In genomic region chrX:107766470-107767140, GRCh38 we compare ENCODE assay signal across 12 cellular contexts. TPM values are rescaled to one million over a fixed set of nuclear protein-coding genes. Genes with fewer than 3 reads are reported as not detected.
DNase-seq lines count a peak whose midpoint lies in the region; ATAC-seq, FAIRE-seq and TF ChIP-seq lines count a peak whose summit lies in the region.
"Had no signal": no experiment of that assay in that cellular context is flagged by ENCODE, and none has a peak within 500 bp of the region (broad histone marks: within the 10 kb centered on the region; RNA-seq: fewer than 3 reads in every experiment).

No MANE protein-coding gene starts in this region.

- intact Hi-C loops in GM12878 (cut with micrococcal nuclease; ENCODE audit: unreplicated experiment): no loop called here
- intact Hi-C loops in CD4-positive, alpha-beta memory T cell (cut with micrococcal nuclease): no loop called here

- no peak overlapping the region for H3K4me3 Mint-ChIP-seq in activated CD8-positive, alpha-beta memory T cell treated with anti-CD3 and anti-CD28 coated beads, Interleukin-2, amount 10 ng/mL, durations not matched to agents 7 days and 5 days
- no peak overlapping the region for H3K4me3 Mint-ChIP-seq in chondrocyte (ENCODE audit: unreplicated experiment)
- H3K4me3 Mint-ChIP-seq in CD4-positive, alpha-beta memory T cell: no peak overlapping the region
- H3K4me3 Mint-ChIP-seq: activated CD4-positive, alpha-beta memory T cell treated with anti-CD3 and anti-CD28 coated beads, Interleukin-2, amount 10 ng/mL, durations not matched to agents 7 days and 5 days had no signal

- no peaks in the 10 kb centered on the region for H3K9me1 ChIP-seq in keratinocyte (ENCODE audit: control insufficient read depth, extremely low read depth, insufficient read depth, low read length)

- H3K4me3 ChIP-seq in GM12878: no peak overlapping the region
- H3K4me3 ChIP-seq in keratinocyte (ENCODE audit: control insufficient read depth in 2 of 3, extremely low read depth in 1 of 3, insufficient read depth in 2 of 3, low read depth in 1 of 3, low read length in 3 of 3): no peak overlapping the region
- H3K4me3 ChIP-seq in CD4-positive, alpha-beta memory T cell (ENCODE audit: low read length in 2 of 2): no peak overlapping the region
- H3K4me3 ChIP-seq: spleen had no signal

- no TSS peak for BruUV-seq in GM12878 (replicated peaks; lab: Mats Ljungman, UMichigan)

- no peak for TF ChIP-seq RAD21 in GM12878 (IDR thresholded peaks at IDR 0.05; ENCODE audit: insufficient read depth, low read depth, low read length)

- H3K9ac ChIP-seq in GM12878 (ENCODE audit: control insufficient read depth, insufficient read depth, low read length) (no peak overlapping the region), keratinocyte (ENCODE audit: control insufficient read depth, extremely low read depth, insufficient read depth, low read length) (no peak overlapping the region)

- no peaks in the 10 kb centered on the region for H3K36me3 Mint-ChIP-seq in activated CD8-positive, alpha-beta memory T cell treated with anti-CD3 and anti-CD28 coated beads, Interleukin-2, amount 10 ng/mL, durations not matched to agents 7 days and 5 days
- H3K36me3 Mint-ChIP-seq in chondrocyte (ENCODE audit: low read depth): no peaks in the 10 kb centered on the region
- peaks cover 0 to 2% of the 10 kb centered on the region in 2 donors for H3K36me3 Mint-ChIP-seq in CD4-positive, alpha-beta memory T cell

- H3K4me1 Mint-ChIP-seq in activated CD8-positive, alpha-beta memory T cell treated with anti-CD3 and anti-CD28 coated beads, Interleukin-2, amount 10 ng/mL, durations not matched to agents 7 days and 5 days: peaks cover 6% of the 10 kb centered on the region
- peaks cover 6% of the 10 kb centered on the region for H3K4me1 Mint-ChIP-seq in chondrocyte (ENCODE audit: low read depth)
- peaks cover 0 to 3% (median 2%) of the 10 kb centered on the region in 4 donors for H3K4me1 Mint-ChIP-seq in CD4-positive, alpha-beta memory T cell
- H3K4me1 Mint-ChIP-seq: activated CD4-positive, alpha-beta memory T cell treated with anti-CD3 and anti-CD28 coated beads, Interleukin-2, amount 10 ng/mL, durations not matched to agents 7 days and 5 days had no signal

- no peak for ATAC-seq in activated CD8-positive, alpha-beta memory T cell treated with anti-CD3 and anti-CD28 coated beads, Interleukin-2, amount 10 ng/mL, durations not matched to agents 7 days and 5 days
- peak; percentile 73 for ATAC-seq in GM12878

- H3K36me3 ChIP-seq in GM12878 (ENCODE audit: control insufficient read depth in 2 of 2, insufficient read depth in 2 of 2, low read length in 1 of 2) (no peaks in the 10 kb centered on the region), keratinocyte (ENCODE audit: control insufficient read depth in 2 of 2, extremely low read depth in 1 of 2, insufficient read depth in 2 of 2, low read length in 2 of 2) (no peaks in the 10 kb centered on the region)
- H3K36me3 ChIP-seq in CD4-positive, alpha-beta memory T cell (ENCODE audit: insufficient read depth, low read length): no peaks in the 10 kb centered on the region
- H3K36me3 ChIP-seq: spleen had no signal

- H3K4me1 ChIP-seq in GM12878 (ENCODE audit: control insufficient read depth, insufficient read depth, low read length): no peaks in the 10 kb centered on the region
- peaks cover 14% of the 10 kb centered on the region for H3K4me1 ChIP-seq in keratinocyte (ENCODE audit: control insufficient read depth, extremely low read depth, insufficient read depth, low read length)
- H3K4me1 ChIP-seq in CD4-positive, alpha-beta memory T cell (ENCODE audit: insufficient read depth, low read length): no peaks in the 10 kb centered on the region
- H3K4me1 ChIP-seq: spleen had no signal

- H4K20me1 ChIP-seq in GM12878 (ENCODE audit: control insufficient read depth, insufficient read depth) (no peaks in the 10 kb centered on the region; the same call in 1 of the 2 replicates), keratinocyte (ENCODE audit: control insufficient read depth, extremely low read depth, insufficient read depth, low read length) (no peaks in the 10 kb centered on the region)

- DNase-seq in activated CD8-positive, alpha-beta memory T cell treated with anti-CD3 and anti-CD28 coated beads for 24 hours: peak; percentile 47
- DNase-seq in activated CD8-positive, alpha-beta memory T cell treated with anti-CD3 and anti-CD28 coated beads, Interleukin-2, amount 10 ng/mL, durations not matched to agents 7 days and 5 days: no peak
- DNase-seq in GM12878 (ENCODE audit: low read depth, low spot score) (no peak), keratinocyte (ENCODE audit: low read depth, low spot score) (peak; percentile 21), SHP77 treated with DMSO at 0.1 percent for 48 hours (lab: John Stamatoyannopoulos, UW) (no peak), chondrocyte (ENCODE audit: low spot score) (no peak), HuH-7 (ENCODE audit: low spot score) (no peak)
- no peak for DNase-seq in CD4-positive, alpha-beta memory T cell
- DNase-seq: activated CD4-positive, alpha-beta memory T cell treated with anti-CD3 and anti-CD28 coated beads, Interleukin-2, amount 10 ng/mL, durations not matched to agents 7 days and 5 days; caudate nucleus; spleen had no signal

- H3K4me2 ChIP-seq in GM12878 (ENCODE audit: control insufficient read depth, insufficient read depth): no peak overlapping the region
- peak overlapping the region; percentile 17 for H3K4me2 ChIP-seq in keratinocyte (ENCODE audit: control insufficient read depth, extremely low read depth, insufficient read depth, low read depth, low read length)

- no peaks in the 10 kb centered on the region for H3K9me3 ChIP-seq in GM12878 (replicated peaks; ENCODE audit: control insufficient read depth, insufficient read depth, low read length)
- no peaks in the 10 kb centered on the region for H3K9me3 ChIP-seq in keratinocyte (ENCODE audit: control insufficient read depth, low read depth, low read length)
- H3K9me3 ChIP-seq in CD4-positive, alpha-beta memory T cell (ENCODE audit: control insufficient read depth in 1 of 2, low read length in 2 of 2): no peaks in the 10 kb centered on the region
- H3K9me3 ChIP-seq: spleen had no signal

- dilution Hi-C loops in keratinocyte (cut with MboI; ENCODE audit: extremely low pct_ligation_motif_present, low sequenced_read_pairs): no loop called here

- RAD21 ChIA-PET in GM12878 (lab: Charles Lee; ENCODE audit: unreplicated experiment): interaction anchor here (1.1 to 2.5 kb wide), 6 partner anchors 9 to 93 kb away, joined by 3 to 19 read pairs (median 5); partner anchors contain the start of genes NCBP2L and TSC22D3

- CTCF ChIA-PET in activated CD8-positive, alpha-beta memory T cell treated with anti-CD3 and anti-CD28 coated beads, Interleukin-2, amount 10 ng/mL, durations not matched to agents 7 days and 5 days (lab: Charles Lee): interaction anchor here (1.6 kb wide), 2 partner anchors 9 to 94 kb away, joined by 4 to 5 read pairs; partner anchors contain the start of gene TSC22D3
- CTCF ChIA-PET in GM12878 (lab: Yijun Ruan, JAX): interaction anchor here (1.1 to 2.8 kb wide), 7 partner anchors 11 to 109 kb away, joined by 3 to 14 read pairs (median 3); partner anchors contain the start of gene NCBP2L
- CTCF ChIA-PET in CD4-positive, alpha-beta memory T cell (lab: Charles Lee; ENCODE audit: partially characterized antibody): interaction anchor here (1.0 to 2.0 kb wide), 3 partner anchors 9 to 112 kb away, joined by 3 to 8 read pairs (median 3); partner anchors contain the start of gene TSC22D3

- TF ChIP-seq CTCF in GM12878 (IDR thresholded peaks at IDR 0.05 in 2 of 3, conservative IDR thresholded peaks at IDR 0.05 in 1 of 3; ENCODE audit: control insufficient read depth in 2 of 3, extremely low read depth in 1 of 3, insufficient read depth in 1 of 3, low read depth in 3 of 3, low read length in 3 of 3) (no peak), keratinocyte (optimal IDR thresholded peaks at IDR 0.05 in 1 of 3, IDR thresholded peaks at IDR 0.05 in 1 of 3, conservative IDR thresholded peaks at IDR 0.05 in 1 of 3; ENCODE audit: extremely low read depth in 1 of 3, insufficient read depth in 2 of 3, low read length in 3 of 3) (no peak), chondrocyte (IDR thresholded peaks at IDR 0.05) (no peak)

- FAIRE-seq in GM12878 (lab: Jason Lieb, UNC) (no peak), keratinocyte (lab: Jason Lieb, UNC) (peak; percentile 81)

- no peaks in the 10 kb centered on the region for H3K27me3 ChIP-seq in GM12878 (replicated peaks in 1 of 2; ENCODE audit: control insufficient read depth in 2 of 2, insufficient read depth in 2 of 2, low read length in 1 of 2)
- H3K27me3 ChIP-seq in keratinocyte (ENCODE audit: control insufficient read depth, extremely low read depth, insufficient read depth, low read length): no peaks in the 10 kb centered on the region
- no peaks in the 10 kb centered on the region for H3K27me3 ChIP-seq in CD4-positive, alpha-beta memory T cell (ENCODE audit: insufficient read depth, low read length)

- H3K79me2 ChIP-seq in GM12878 (ENCODE audit: control insufficient read depth, insufficient read depth, low read length): no peaks in the 10 kb centered on the region
- no peaks in the 10 kb centered on the region for H3K79me2 ChIP-seq in keratinocyte (ENCODE audit: control insufficient read depth, insufficient read depth, low read length)

- no peak overlapping the region for H3K27ac Mint-ChIP-seq in activated CD8-positive, alpha-beta memory T cell treated with anti-CD3 and anti-CD28 coated beads, Interleukin-2, amount 10 ng/mL, durations not matched to agents 7 days and 5 days
- H3K27ac Mint-ChIP-seq in chondrocyte (ENCODE audit: unreplicated experiment): no peak overlapping the region
- no peak overlapping the region for H3K27ac Mint-ChIP-seq in CD4-positive, alpha-beta memory T cell
- H3K27ac Mint-ChIP-seq: activated CD4-positive, alpha-beta memory T cell treated with anti-CD3 and anti-CD28 coated beads, Interleukin-2, amount 10 ng/mL, durations not matched to agents 7 days and 5 days had no signal

- no peaks in the 10 kb centered on the region for H3K9me3 Mint-ChIP-seq in activated CD8-positive, alpha-beta memory T cell treated with anti-CD3 and anti-CD28 coated beads, Interleukin-2, amount 10 ng/mL, durations not matched to agents 7 days and 5 days (ENCODE audit: low read depth)
- H3K9me3 Mint-ChIP-seq in chondrocyte (ENCODE audit: low read depth): no peaks in the 10 kb centered on the region
- H3K9me3 Mint-ChIP-seq in CD4-positive, alpha-beta memory T cell: no peaks in the 10 kb centered on the region
- H3K9me3 Mint-ChIP-seq: activated CD4-positive, alpha-beta memory T cell treated with anti-CD3 and anti-CD28 coated beads, Interleukin-2, amount 10 ng/mL, durations not matched to agents 7 days and 5 days had no signal

- H3K27me3 Mint-ChIP-seq in activated CD8-positive, alpha-beta memory T cell treated with anti-CD3 and anti-CD28 coated beads, Interleukin-2, amount 10 ng/mL, durations not matched to agents 7 days and 5 days: no peaks in the 10 kb centered on the region
- H3K27me3 Mint-ChIP-seq in chondrocyte (ENCODE audit: low read depth): no peaks in the 10 kb centered on the region
- H3K27me3 Mint-ChIP-seq in CD4-positive, alpha-beta memory T cell: no peaks in the 10 kb centered on the region

- 45% methylated on average over 8 of the region's 8 CpGs for WGBS in GM12878 (ENCODE audit: insufficient coverage, insufficient replicate concordance, low lambda C conversion rate, missing lambda C conversion rate)

- H2AFZ ChIP-seq in GM12878 (ENCODE audit: control insufficient read depth, low read depth, low read length) (no peak overlapping the region), keratinocyte (ENCODE audit: control insufficient read depth, low read length) (peak overlapping the region; percentile 42)

- in situ Hi-C loops in GM12878 (cut with MboI): no loop called here

- H3K27ac ChIP-seq in GM12878 (ENCODE audit: control insufficient read depth, insufficient read depth) (no peak overlapping the region), keratinocyte (ENCODE audit: control insufficient read depth, insufficient read depth, low read length) (no peak overlapping the region)
- H3K27ac ChIP-seq in CD4-positive, alpha-beta memory T cell (ENCODE audit: low read depth, low read length): no peak overlapping the region
- H3K27ac ChIP-seq: spleen had no signal

- POLR2A ChIA-PET in GM12878 (lab: Charles Lee): interaction anchor here (1.3 to 1.7 kb wide), 3 partner anchors 8 to 55 kb away, joined by 3 to 5 read pairs (median 4); partner anchors contain the start of gene TSC22D3
- POLR2A ChIA-PET in CD4-positive, alpha-beta memory T cell (lab: Charles Lee; ENCODE audit: partially characterized antibody): interaction anchor here (0.7 kb wide), 1 partner anchor 9 kb away, joined by 3 read pairs; the partner anchor contains the start of gene TSC22D3

- SMC1A ChIA-PET in GM12878 (lab: Charles Lee; ENCODE audit: uncharacterized antibody, unreplicated experiment): interaction anchor here (0.8 to 3.1 kb wide), 9 partner anchors 8 to 97 kb away, joined by 3 to 20 read pairs (median 3); partner anchors contain the start of genes NCBP2L and TSC22D3

- no peak for TF ChIP-seq EP300 in GM12878 (IDR thresholded peaks at IDR 0.05; ENCODE audit: borderline replicate concordance in 1 of 2, control insufficient read depth in 1 of 2, low read depth in 2 of 2, low read length in 2 of 2)

- TF ChIP-seq POLR2A in GM12878 (IDR thresholded peaks at IDR 0.05; ENCODE audit: low read depth, low read length): no peak

RNA-seq across cellular contexts. Expression of gene TSC22D3, which starts 9.0 kb away (rescaled TPM):
- 10 to 100 TPM; 37.1 to 57.2 TPM for total RNA-seq in activated CD8-positive, alpha-beta memory T cell treated with anti-CD3 and anti-CD28 coated beads, Interleukin-2, amount 10 ng/mL, durations not matched to agents 7 days and 5 days
- 76.6 and 80.5 TPM in 2 replicates for total RNA-seq in GM12878 (2013; cell fraction: nucleolus; rRNA removed)
- total RNA-seq in GM12878 (2014; rRNA removed): 15.7 and 18.1 TPM in 2 replicates
- 9.6 and 12.0 TPM in 2 replicates for total RNA-seq in GM12878 (2014; rRNA removed; fragmentation: Illumina TruSeq; extraction: Trizol)
- total RNA-seq in GM12878 (2021): 14.1 and 16.3 TPM in 2 replicates
- 28.5 TPM for polyA plus RNA-seq in GM12878 (2011; ENCODE audit: low read depth)
- 122 and 132 TPM in 2 replicates for polyA plus RNA-seq in GM12878 (2011; rRNA removed)
- 82.3 and 116 TPM in 2 replicates for polyA plus RNA-seq in GM12878 (2011; cell fraction: cytosol; rRNA removed)
- polyA plus RNA-seq in GM12878 (2011; cell fraction: nucleus; rRNA removed): 127 and 171 TPM in 2 replicates
- polyA plus RNA-seq in GM12878 (2012): 33.5 and 47.7 TPM in 2 replicates
- polyA plus RNA-seq in GM12878 (2014; fragmentation: Illumina TruSeq; extraction: Trizol): 11.8 and 12.5 TPM in 2 replicates
- 1 to 10 TPM; 4.6 to 8.6 TPM for polyA plus RNA-seq in GM12878 (2014; fragmentation: Nextera tagmentation; extraction: Ambion mirVana)
- 14.9 and 20.9 TPM in 2 replicates for polyA plus RNA-seq in GM12878 (2014; rRNA removed)
- polyA plus RNA-seq in GM12878 (2016; fragmentation: Nextera tagmentation; extraction: Ambion mirVana): 10 to 100 TPM; 19.0 to 21.1 TPM
- polyA minus RNA-seq in GM12878 (2011; rRNA and poly(A)+ RNA removed): 57.7 and 74.2 TPM in 2 replicates
- 31.2 and 33.4 TPM in 2 replicates for polyA minus RNA-seq in GM12878 (2011; cell fraction: cytosol; rRNA and poly(A)+ RNA removed)
- 87.9 and 128 TPM in 2 replicates for polyA minus RNA-seq in GM12878 (2011; cell fraction: nucleus; rRNA and poly(A)+ RNA removed)
- 24.6 to 48.5 TPM (median 35.8 TPM) in 3 replicates for polyA plus RNA-seq in keratinocyte
- polyA plus RNA-seq in keratinocyte (2011; ENCODE audit: low read depth): 30.8 TPM
- 23.4 and 26.0 TPM in 2 replicates for polyA plus RNA-seq in keratinocyte (2011; cell fraction: cytosol; rRNA removed)
- 34.7 and 43.5 TPM in 2 replicates for polyA plus RNA-seq in keratinocyte (2011; cell fraction: nucleus; rRNA removed)
- polyA plus RNA-seq in keratinocyte (2012; ENCODE audit: low replicate concordance): 15.8 and 47.8 TPM in 2 replicates
- 8.2 to 23.7 TPM (median 22.4 TPM) in 3 replicates for polyA minus RNA-seq in keratinocyte
- polyA minus RNA-seq in keratinocyte (2011; cell fraction: cytosol; rRNA and poly(A)+ RNA removed): 16.7 TPM
- polyA minus RNA-seq in keratinocyte (2011; cell fraction: nucleus; rRNA and poly(A)+ RNA removed): 16.8 and 17.8 TPM in 2 replicates
- total RNA-seq in chondrocyte: 191 to 199 TPM (median 199 TPM) in 3 replicates
- 100 to 1,000 TPM; 195 to 202 TPM for total RNA-seq in CD4-positive, alpha-beta memory T cell
- 1,000 to 10,000 TPM in 1 of 2 donors, 100 to 1,000 TPM in 1; 760 to 1,424 TPM for polyA plus RNA-seq in CD4-positive, alpha-beta memory T cell

RNA-seq across cellular contexts. Expression of gene NCBP2L, which starts 10.9 kb away (rescaled TPM):
- not detected for total RNA-seq in activated CD8-positive, alpha-beta memory T cell treated with anti-CD3 and anti-CD28 coated beads, Interleukin-2, amount 10 ng/mL, durations not matched to agents 7 days and 5 days
- total RNA-seq in GM12878 (2013; cell fraction: nucleolus; rRNA removed): not detected in 2 replicates
- total RNA-seq in GM12878 (2014; rRNA removed) (not detected in 2 replicates), GM12878 (2014; rRNA removed; fragmentation: Illumina TruSeq; extraction: Trizol) (not detected in 2 replicates), GM12878 (2021) (not detected in 2 replicates), chondrocyte (not detected in 3 replicates)
- polyA plus RNA-seq in GM12878 (2011; ENCODE audit: low read depth): not detected
- polyA plus RNA-seq in GM12878 (2011; rRNA removed) (not detected in 2 replicates), GM12878 (2014; fragmentation: Illumina TruSeq; extraction: Trizol) (not detected in 2 replicates), GM12878 (2014; fragmentation: Nextera tagmentation; extraction: Ambion mirVana) (not detected), GM12878 (2014; rRNA removed) (not detected in 2 replicates), GM12878 (2016; fragmentation: Nextera tagmentation; extraction: Ambion mirVana) (not detected), keratinocyte (not detected in 3 replicates)
- not detected in 2 replicates for polyA plus RNA-seq in GM12878 (2011; cell fraction: cytosol; rRNA removed)
- polyA plus RNA-seq in GM12878 (2011; cell fraction: nucleus; rRNA removed): not detected in 2 replicates
- polyA plus RNA-seq in GM12878 (2012): not detected in 2 replicates
- polyA minus RNA-seq in GM12878 (2011; rRNA and poly(A)+ RNA removed): not detected in 2 replicates
- not detected in 2 replicates for polyA minus RNA-seq in GM12878 (2011; cell fraction: cytosol; rRNA and poly(A)+ RNA removed)
- not detected in 2 replicates for polyA minus RNA-seq in GM12878 (2011; cell fraction: nucleus; rRNA and poly(A)+ RNA removed)
- polyA plus RNA-seq in keratinocyte (2011; ENCODE audit: low read depth): not detected
- polyA plus RNA-seq in keratinocyte (2011; cell fraction: cytosol; rRNA removed): not detected in 2 replicates
- not detected in 2 replicates for polyA plus RNA-seq in keratinocyte (2011; cell fraction: nucleus; rRNA removed)
- not detected in 2 replicates for polyA plus RNA-seq in keratinocyte (2012; ENCODE audit: low replicate concordance)
- not detected in 3 replicates for polyA minus RNA-seq in keratinocyte
- not detected for polyA minus RNA-seq in keratinocyte (2011; cell fraction: cytosol; rRNA and poly(A)+ RNA removed)
- polyA minus RNA-seq in keratinocyte (2011; cell fraction: nucleus; rRNA and poly(A)+ RNA removed): not detected in 2 replicates
- total RNA-seq in CD4-positive, alpha-beta memory T cell: not detected
- not detected for polyA plus RNA-seq in CD4-positive, alpha-beta memory T cell
- total RNA-seq: activated CD4-positive, alpha-beta memory T cell treated with anti-CD3 and anti-CD28 coated beads, Interleukin-2, amount 10 ng/mL, durations not matched to agents 7 days and 5 days; spleen; subcutaneous adipose tissue had no signal

RNA-seq across cellular contexts. Expression of gene MID2, which starts 59.1 kb away (rescaled TPM):
- 1 to 10 TPM; 3.2 to 3.8 TPM for total RNA-seq in activated CD8-positive, alpha-beta memory T cell treated with anti-CD3 and anti-CD28 coated beads, Interleukin-2, amount 10 ng/mL, durations not matched to agents 7 days and 5 days
- total RNA-seq in GM12878 (2013; cell fraction: nucleolus; rRNA removed): 0.13 TPM in 1 of 2 replicates, not detected in the other
- total RNA-seq in GM12878 (2014; rRNA removed) (not detected in 2 replicates), GM12878 (2014; rRNA removed; fragmentation: Illumina TruSeq; extraction: Trizol) (not detected in 2 replicates), GM12878 (2021) (0.21 TPM in 1 of 2 replicates, not detected in the other), chondrocyte (18.0 to 19.8 TPM (median 18.7 TPM) in 3 replicates)
- not detected for polyA plus RNA-seq in GM12878 (2011; ENCODE audit: low read depth)
- polyA plus RNA-seq in GM12878 (2011; rRNA removed) (0.04 and 0.09 TPM in 2 replicates), GM12878 (2014; fragmentation: Illumina TruSeq; extraction: Trizol) (not detected in 2 replicates), GM12878 (2014; fragmentation: Nextera tagmentation; extraction: Ambion mirVana) (not detected), GM12878 (2014; rRNA removed) (not detected in 2 replicates), GM12878 (2016; fragmentation: Nextera tagmentation; extraction: Ambion mirVana) (not detected), keratinocyte (8.9 to 9.6 TPM (median 9.4 TPM) in 3 replicates)
- polyA plus RNA-seq in GM12878 (2011; cell fraction: cytosol; rRNA removed): 0.06 TPM in 1 of 2 replicates, not detected in the other
- polyA plus RNA-seq in GM12878 (2011; cell fraction: nucleus; rRNA removed): 0.06 TPM in 1 of 2 replicates, not detected in the other
- polyA plus RNA-seq in GM12878 (2012): 0.21 TPM in 1 of 2 replicates, not detected in the other
- polyA minus RNA-seq in GM12878 (2011; rRNA and poly(A)+ RNA removed): 0.31 and 0.37 TPM in 2 replicates
- polyA minus RNA-seq in GM12878 (2011; cell fraction: cytosol; rRNA and poly(A)+ RNA removed): not detected in 2 replicates
- polyA minus RNA-seq in GM12878 (2011; cell fraction: nucleus; rRNA and poly(A)+ RNA removed): 0.48 TPM in 1 of 2 replicates, not detected in the other
- 6.4 TPM for polyA plus RNA-seq in keratinocyte (2011; ENCODE audit: low read depth)
- 8.6 and 9.9 TPM in 2 replicates for polyA plus RNA-seq in keratinocyte (2011; cell fraction: cytosol; rRNA removed)
- 8.9 and 11.3 TPM in 2 replicates for polyA plus RNA-seq in keratinocyte (2011; cell fraction: nucleus; rRNA removed)
- 7.7 and 8.8 TPM in 2 replicates for polyA plus RNA-seq in keratinocyte (2012; ENCODE audit: low replicate concordance)
- polyA minus RNA-seq in keratinocyte: 46.2 to 74.8 TPM (median 67.5 TPM) in 3 replicates
- 26.7 TPM for polyA minus RNA-seq in keratinocyte (2011; cell fraction: cytosol; rRNA and poly(A)+ RNA removed)
- polyA minus RNA-seq in keratinocyte (2011; cell fraction: nucleus; rRNA and poly(A)+ RNA removed): 21.4 and 25.5 TPM in 2 replicates
- 10 to 100 TPM; 18.6 to 20.0 TPM for total RNA-seq in CD4-positive, alpha-beta memory T cell
- 10 to 100 TPM in 1 of 2 donors, 1 to 10 TPM in 1; 8.8 to 11.4 TPM for polyA plus RNA-seq in CD4-positive, alpha-beta memory T cell

Comparison
In these comparisons a context has a peak if more than half of its experiments do, and no peak if none do; other contexts are left out.
1. DNase-seq: peak in activated CD8-positive, alpha-beta memory T cell treated with anti-CD3 and anti-CD28 coated beads for 24 hours (single experiment) and keratinocyte (single experiment); none in activated CD8-positive, alpha-beta memory T cell treated with anti-CD3 and anti-CD28 coated beads, Interleukin-2, amount 10 ng/mL, durations not matched to agents 7 days and 5 days (single experiment), GM12878 (single experiment), SHP77 treated with DMSO at 0.1 percent for 48 hours (single experiment), chondrocyte (single experiment), HuH-7 (single experiment) and CD4-positive, alpha-beta memory T cell (0 of 5).